Comparison of ENCODE assay signal across 14 cellular contexts in the genomic region with DNA sequence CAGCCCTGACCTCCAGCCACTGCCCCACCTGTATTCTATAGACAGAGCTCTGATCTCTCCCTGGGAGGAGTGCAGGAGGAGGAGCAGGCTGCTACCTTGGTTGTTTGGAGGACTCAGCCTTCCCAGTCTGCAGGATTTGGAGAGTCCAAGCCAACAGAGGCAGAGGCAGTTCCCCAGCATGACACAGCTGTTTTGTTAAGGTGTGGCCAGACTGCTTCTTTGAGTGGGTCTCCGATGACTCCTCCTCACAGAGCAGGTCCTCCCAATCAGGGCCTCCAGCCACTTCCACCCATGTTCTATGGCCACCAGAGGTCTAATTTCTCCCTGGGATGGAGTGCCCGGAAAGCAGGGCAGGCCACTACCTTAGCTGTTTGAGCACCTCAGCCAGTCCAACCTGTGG.
DNase-seq lines count a peak whose midpoint lies in the region; ATAC-seq and TF ChIP-seq lines count a peak whose summit lies in the region.
"Had no signal": no experiment of that assay in that cellular context is flagged by ENCODE, and none has a peak within 500 bp of the region (broad histone marks: within the 10 kb centered on the region; RNA-seq: fewer than 3 reads in every experiment).

No MANE protein-coding gene starts in this region.

- DNase-seq in HCT116 (ENCODE audit: low read depth, low spot score) = no peak
- DNase-seq in OCI-M1 (lab: John Stamatoyannopoulos, UW) = peak; percentile 15
- DNase-seq in erythroblast (lab: John Stamatoyannopoulos, UW) = peak; percentile 2 to 15
- DNase-seq in aorta = no peak
- no peak for DNase-seq in AG08395 (ENCODE audit: low spot score)
- DNase-seq: CD8-positive, alpha-beta T cell; COR-L47; HFFc6; KBM-7 had no signal

- H3K27me3 ChIP-seq in HCT116 (ENCODE audit: insufficient read depth, low read length) (no peaks in the 10 kb centered on the region), aorta (ENCODE audit: control insufficient read depth in 1 of 2, insufficient read depth in 2 of 2, low read length in 1 of 2) (no peaks in the 10 kb centered on the region)

- 94 to 96% methylated on average over 2 of the region's 2 CpGs for WGBS in aorta, 2 donors

- no peak for TF ChIP-seq POLR2A in HCT116 (IDR thresholded peaks at IDR 0.05; ENCODE audit: borderline replicate concordance, extremely low read depth, insufficient read depth, insufficient read length)
- no peak for TF ChIP-seq POLR2A in erythroblast (IDR thresholded peaks at IDR 0.05; ENCODE audit: low read length)

- no peak for TF ChIP-seq CTCF in HCT116 (IDR thresholded peaks at IDR 0.05 in 2 of 3, conservative IDR thresholded peaks at IDR 0.05 in 1 of 3; ENCODE audit: borderline replicate concordance in 1 of 3, insufficient read depth in 1 of 3, low read depth in 2 of 3, low read length in 2 of 3)

- CTCF ChIA-PET in HCT116 (lab: Charles Lee) = no interaction called here

- POLR2A ChIA-PET in HCT116 (lab: Charles Lee) = no interaction called here

- no peak overlapping the region for H2AFZ ChIP-seq in HCT116 (ENCODE audit: low read depth, low read length, poor library complexity, severe bottlenecking)
- H2AFZ ChIP-seq: GM23338 had no signal

- no peak overlapping the region for H3K4me2 ChIP-seq in HCT116 (ENCODE audit: low read length)
- H3K4me2 ChIP-seq: A549, GM23338 had no signal

- no peaks in the 10 kb centered on the region for H3K79me2 ChIP-seq in HCT116 (ENCODE audit: insufficient read depth, low read length)

- no peak overlapping the region for H3K9ac ChIP-seq in HCT116 (ENCODE audit: low read length)

- RAD21 ChIA-PET in HCT116 (lab: Charles Lee; ENCODE audit: low non-redundant PET in 1 of 2, low total read pairs in 2 of 2, uncharacterized antibody in 2 of 2, unreplicated experiment in 2 of 2) = no interaction called here

- ATAC-seq in HCT116 (0 out of 2 replicates have a peak, but pooled peaks have one; percentile 27), aorta (ENCODE audit: low FRiP score) (peak; percentile 33), GM21717 (IDR thresholded peaks at IDR 0.05; ENCODE audit: unreplicated experiment) (no peak)
- ATAC-seq: A549; CD8-positive, alpha-beta T cell; GM23338 had no signal

- intact Hi-C loops in HCT116 (cut with micrococcal nuclease) = no loop called here
- intact Hi-C loops in aorta (cut with DNase I) = no loop called here

- H3K27ac ChIP-seq in HCT116 (ENCODE audit: low read depth, low read length) (no peak overlapping the region), aorta (ENCODE audit: low read depth in 1 of 2, low read length in 2 of 2) (no peak overlapping the region)
- H3K27ac ChIP-seq: A549, HL-60 had no signal

- H3K9me3 ChIP-seq in HCT116 (ENCODE audit: control insufficient read depth in 1 of 2, insufficient read depth in 1 of 2, low read depth in 1 of 2, low read length in 2 of 2) = no peaks in the 10 kb centered on the region
- H3K9me3 ChIP-seq in aorta (ENCODE audit: control insufficient read depth, low read length) = no peaks in the 10 kb centered on the region
- H3K9me3 ChIP-seq: A549, HAP-1 had no signal

- H3K4me3 ChIP-seq in HCT116 (replicated peaks in 1 of 2; ENCODE audit: low read depth in 1 of 2, low read length in 2 of 2) (no peak overlapping the region), aorta (ENCODE audit: low read length in 2 of 2) (no peak overlapping the region)
- H3K4me3 ChIP-seq: A549, GM23338, HAP-1 had no signal

- H3K36me3 ChIP-seq in HCT116 (ENCODE audit: control insufficient read depth in 1 of 2, insufficient read depth in 2 of 2, low read length in 2 of 2) (no peaks in the 10 kb centered on the region), aorta (ENCODE audit: control insufficient read depth in 1 of 2, insufficient read depth in 2 of 2, low read length in 1 of 2) (no peaks in the 10 kb centered on the region)
- H3K36me3 ChIP-seq: HAP-1 had no signal

- BruUV-seq in HCT116 (replicated peaks; lab: Mats Ljungman, UMichigan) = no TSS peak

- no peak for TF ChIP-seq RAD21 in HCT116 (IDR thresholded peaks at IDR 0.05; ENCODE audit: low read depth)

- H3K9me2 ChIP-seq in HCT116 (ENCODE audit: insufficient read depth) = no peaks in the 10 kb centered on the region

- peaks cover 0 to 4% of the 10 kb centered on the region in 2 experiments; a peak in 1 of 4 replicates for H3K4me1 ChIP-seq in HCT116 (ENCODE audit: control insufficient read depth in 1 of 2, insufficient read depth in 2 of 2, low read length in 2 of 2)
- H3K4me1 ChIP-seq in aorta (ENCODE audit: control insufficient read depth in 1 of 2, insufficient read depth in 2 of 2, low read length in 2 of 2) = no peaks in the 10 kb centered on the region
- H3K4me1 ChIP-seq: A549 had no signal

- no peaks in the 10 kb centered on the region for H4K20me1 ChIP-seq in HCT116 (ENCODE audit: insufficient read depth)

TF ChIP-seq in HCT116, 20 proteins besides CTCF, POLR2A, EP300 and RAD21:
- TF ChIP-seq ATF3 (IDR thresholded peaks at IDR 0.05) (no peak), ZBTB33 (IDR thresholded peaks at IDR 0.05; ENCODE audit: extremely low read depth, insufficient replicate concordance, low read length) (no peak), POLR2AphosphoS5 (IDR thresholded peaks at IDR 0.05; ENCODE audit: low read depth, low read length) (no peak), ZFX (IDR thresholded peaks at IDR 0.05) (no peak), JUND (IDR thresholded peaks at IDR 0.05) (no peak), EZH2 (IDR thresholded peaks at IDR 0.05) (no peak), CBX3 (IDR thresholded peaks at IDR 0.05; ENCODE audit: low read depth) (no peak), ELF1 (IDR thresholded peaks at IDR 0.05; ENCODE audit: borderline replicate concordance, low read depth) (no peak)

Comparison
In these comparisons a context has a peak if more than half of its experiments do, and no peak if none do; other contexts are left out.
1. DNase-seq: peak in OCI-M1 (single experiment) and erythroblast (2 of 2); none in HCT116 (single experiment), aorta (0 of 2) and AG08395 (single experiment).